Comparison of ENCODE assay signal across 22 cellular contexts in the genomic region with DNA sequence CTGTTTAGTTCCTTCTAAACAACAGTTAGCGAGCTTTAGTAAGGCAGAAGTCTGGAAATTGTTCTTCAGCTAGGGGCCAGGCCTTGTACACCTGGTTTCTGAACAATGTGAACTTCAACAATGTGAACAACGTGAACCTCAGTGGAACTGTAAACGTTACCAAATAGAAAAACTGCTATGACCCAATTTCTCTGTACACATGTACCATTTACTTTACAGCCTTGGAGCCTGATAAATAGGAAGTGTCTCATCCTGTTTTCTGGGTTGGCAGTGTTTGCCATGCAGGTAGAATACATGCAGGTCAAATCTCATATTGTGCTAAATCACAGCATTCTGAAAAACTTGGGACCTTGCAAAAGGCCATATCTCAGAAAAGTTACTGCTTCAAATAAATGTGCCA. TPM values are rescaled to one million over a fixed set of nuclear protein-coding genes. Genes with fewer than 3 reads are reported as not detected.
DNase-seq lines count a peak whose midpoint lies in the region; ATAC-seq and TF ChIP-seq lines count a peak whose summit lies in the region.
"Had no signal": no experiment of that assay in that cellular context is flagged by ENCODE, and none has a peak within 500 bp of the region (broad histone marks: within the 10 kb centered on the region; RNA-seq: fewer than 3 reads in every experiment).

No MANE protein-coding gene starts in this region.

- H3K23ac ChIP-seq in mesenchymal stem cell (ENCODE audit: low read length in 2 of 2), result no peak overlapping the region

- TF ChIP-seq POLR2A in breast epithelium (IDR thresholded peaks at IDR 0.05) (no peak), suprapubic skin (IDR thresholded peaks at IDR 0.05) (no peak)

- POLR2A ChIA-PET in PC-9 (lab: Charles Lee; ENCODE audit: unreplicated experiment), result no interaction called here

- DNase-seq in breast epithelium (ENCODE audit: low spot score in 2 of 2), result no peak
- no peak for DNase-seq in mammary epithelial cell
- DNase-seq in PC-9, result no peak
- no peak for DNase-seq in mesenchymal stem cell
- no peak for DNase-seq in suprapubic skin (ENCODE audit: low spot score in 2 of 2)
- DNase-seq in GM23248, result no peak
- no peak for DNase-seq in SJCRH30
- DNase-seq: Caco-2; CD4-positive, CD25-positive, alpha-beta regulatory T cell; DMS153; H7; IMR-90; Karpas-422; NCI-H1105; NCI-H1694; NCI-H226; NCI-H524 treated with DMSO at 0.1 percent for 48 hours; SHP77 treated with DMSO at 0.1 percent for 48 hours had no signal

- no peak for ATAC-seq in HG03097 (IDR thresholded peaks at IDR 0.05; ENCODE audit: low FRiP score, unreplicated experiment)

- H3K79me1 ChIP-seq in mesenchymal stem cell (replicated peaks; ENCODE audit: low read length, poor library complexity, severe bottlenecking), result no peaks in the 10 kb centered on the region

- H4K8ac ChIP-seq in mesenchymal stem cell (ENCODE audit: low read length), result no peak overlapping the region

- H3K9ac ChIP-seq in mammary epithelial cell (ENCODE audit: insufficient read depth, low read length) (no peak overlapping the region), mesenchymal stem cell (ENCODE audit: low read length) (peak overlapping the region; percentile 79), GM23248 (no peak overlapping the region)

- no peak overlapping the region for H3K4ac ChIP-seq in mesenchymal stem cell (ENCODE audit: low read depth in 1 of 2, low read length in 2 of 2)

- CTCF ChIA-PET in mammary epithelial cell (lab: Charles Lee; ENCODE audit: low non-redundant PET) (no interaction called here), PC-9 (lab: Charles Lee) (no interaction called here)

- BruUV-seq in mammary epithelial cell (replicated peaks; lab: Mats Ljungman, UMichigan) (no TSS peak), PC-9 (replicated peaks; lab: Mats Ljungman, UMichigan) (no TSS peak)

- no peak overlapping the region for H3K18ac ChIP-seq in mesenchymal stem cell (ENCODE audit: low read depth in 1 of 2, low read length in 2 of 2)

- no peak overlapping the region for H3K4me2 ChIP-seq in mammary epithelial cell (ENCODE audit: insufficient read depth, low read depth, low read length)
- peak overlapping the region; percentile 77; the same call in 1 of the 2 replicates for H3K4me2 ChIP-seq in PC-9
- no peak overlapping the region for H3K4me2 ChIP-seq in mesenchymal stem cell (ENCODE audit: low read length, poor library complexity, severe bottlenecking)
- H3K4me2 ChIP-seq in GM23248 (ENCODE audit: unreplicated experiment), result no peak overlapping the region

- peak overlapping the region; percentile 8 to 83 for H3K27ac ChIP-seq in breast epithelium
- no peak overlapping the region for H3K27ac ChIP-seq in mammary epithelial cell (ENCODE audit: insufficient read depth, low read depth, low read length)
- H3K27ac ChIP-seq in PC-9, result no peak overlapping the region
- H3K27ac ChIP-seq in mesenchymal stem cell (ENCODE audit: low read length, poor library complexity, severe bottlenecking), result no peak overlapping the region
- H3K27ac ChIP-seq in suprapubic skin, result no peak overlapping the region
- H3K27ac ChIP-seq in GM23248, result no peak overlapping the region
- no peak overlapping the region for H3K27ac ChIP-seq in SJCRH30
- H3K27ac ChIP-seq: 22Rv1 had no signal

- H3K4me1 ChIP-seq in breast epithelium, result no peaks in the 10 kb centered on the region
- no peaks in the 10 kb centered on the region for H3K4me1 ChIP-seq in mammary epithelial cell (ENCODE audit: insufficient read depth, low read length)
- peaks cover 16% of the 10 kb centered on the region for H3K4me1 ChIP-seq in PC-9 (replicated peaks; ENCODE audit: insufficient read depth)
- H3K4me1 ChIP-seq in mesenchymal stem cell (ENCODE audit: control insufficient read depth, insufficient read depth, low read depth, low read length), result peaks cover 6% of the 10 kb centered on the region
- peaks cover 43% of the 10 kb centered on the region for H3K4me1 ChIP-seq in suprapubic skin
- H3K4me1 ChIP-seq in GM23248 (ENCODE audit: insufficient read depth), result peaks cover 6% of the 10 kb centered on the region
- peaks cover 21% of the 10 kb centered on the region for H3K4me1 ChIP-seq in SJCRH30

- H4K20me1 ChIP-seq in mammary epithelial cell (ENCODE audit: insufficient read depth, low read length), result no peaks in the 10 kb centered on the region
- H4K20me1 ChIP-seq in PC-9 (ENCODE audit: insufficient read depth), result no peaks in the 10 kb centered on the region
- H4K20me1 ChIP-seq in GM23248 (ENCODE audit: insufficient read depth), result no peaks in the 10 kb centered on the region

- H2BK15ac ChIP-seq in mesenchymal stem cell (ENCODE audit: low read depth, poor library complexity, severe bottlenecking), result no peak overlapping the region

- H2BK120ac ChIP-seq in mesenchymal stem cell (ENCODE audit: low read depth, low read length), result no peak overlapping the region

- H3K27me3 ChIP-seq in breast epithelium (no peaks in the 10 kb centered on the region), mammary epithelial cell (ENCODE audit: insufficient read depth, low read length) (no peaks in the 10 kb centered on the region), PC-9 (ENCODE audit: insufficient read depth, low read depth) (no peaks in the 10 kb centered on the region), mesenchymal stem cell (ENCODE audit: control insufficient read depth in 1 of 2, insufficient read depth in 1 of 2, low read length in 2 of 2) (peaks cover 0 to 11% of the 10 kb centered on the region in 2 experiments), suprapubic skin (no peaks in the 10 kb centered on the region), GM23248 (replicated peaks; ENCODE audit: insufficient read depth) (peaks cover 21% of the 10 kb centered on the region), SJCRH30 (no peaks in the 10 kb centered on the region)

- H2AFZ ChIP-seq in mammary epithelial cell (ENCODE audit: low read depth, low read length), result no peak overlapping the region
- H2AFZ ChIP-seq in PC-9, result no peak overlapping the region
- H2AFZ ChIP-seq in mesenchymal stem cell (ENCODE audit: low read depth, low read length), result no peak overlapping the region
- no peak overlapping the region for H2AFZ ChIP-seq in GM23248

- dilution Hi-C loops in mammary epithelial cell (cut with HindIII; ENCODE audit: low sequenced_read_pairs), result no loop called here

- in situ Hi-C loops in mammary epithelial cell (cut with MboI; ENCODE audit: low sequenced_read_pairs in 2 of 2) (no loop called here), GM23248 (cut with MboI) (no loop called here)

- no peak for TF ChIP-seq EP300 in suprapubic skin (IDR thresholded peaks at IDR 0.05)

- no peak overlapping the region for H2AK5ac ChIP-seq in mesenchymal stem cell (ENCODE audit: low read length, severe bottlenecking)

- no peak overlapping the region for H2BK5ac ChIP-seq in mesenchymal stem cell (ENCODE audit: low read depth, low read length, poor library complexity, severe bottlenecking)

- H2BK12ac ChIP-seq in mesenchymal stem cell (ENCODE audit: low read length in 2 of 2), result no peak overlapping the region

- H3K36me3 ChIP-seq in breast epithelium (no peaks in the 10 kb centered on the region), mammary epithelial cell (ENCODE audit: insufficient read depth, low read length) (no peaks in the 10 kb centered on the region), PC-9 (ENCODE audit: low read depth) (no peaks in the 10 kb centered on the region), mesenchymal stem cell (ENCODE audit: control insufficient read depth in 1 of 2, insufficient read depth in 2 of 2, low read depth in 1 of 2, low read length in 2 of 2) (peaks cover 0 to 3% of the 10 kb centered on the region in 2 experiments), suprapubic skin (no peaks in the 10 kb centered on the region), GM23248 (ENCODE audit: low read depth) (no peaks in the 10 kb centered on the region), SJCRH30 (no peaks in the 10 kb centered on the region)

- TF ChIP-seq CTCF in breast epithelium (IDR thresholded peaks at IDR 0.05), result no peak
- no peak for TF ChIP-seq CTCF in mammary epithelial cell (conservative IDR thresholded peaks at IDR 0.05 in 1 of 2, IDR thresholded peaks at IDR 0.05 in 1 of 2; ENCODE audit: extremely low read depth in 1 of 2, insufficient read depth in 1 of 2, low read depth in 1 of 2, low read length in 2 of 2)
- TF ChIP-seq CTCF in PC-9 (conservative IDR thresholded peaks at IDR 0.05), result no peak
- no peak for TF ChIP-seq CTCF in suprapubic skin (IDR thresholded peaks at IDR 0.05)

- intact Hi-C loops in breast epithelium (cut with DNase I; ENCODE audit: low total_unique reads) (no loop called here), mammary epithelial cell (cut with micrococcal nuclease) (no loop called here), PC-9 (cut with micrococcal nuclease; ENCODE audit: unreplicated experiment) (loop anchor here (5.0 kb wide), 3 partner anchors 48 to 152 kb away; no protein-coding TSS in a partner anchor)

- no peaks in the 10 kb centered on the region for H3K9me2 ChIP-seq in PC-9 (ENCODE audit: insufficient read depth)
- H3K9me2 ChIP-seq in GM23248 (ENCODE audit: insufficient read depth), result no peaks in the 10 kb centered on the region

- H3F3A ChIP-seq in PC-9 (ENCODE audit: insufficient read depth, low read depth), result no peaks in the 10 kb centered on the region
- H3F3A ChIP-seq in GM23248 (ENCODE audit: insufficient read depth), result no peaks in the 10 kb centered on the region

- H3K79me2 ChIP-seq in mammary epithelial cell (ENCODE audit: insufficient read depth, low read length) (no peaks in the 10 kb centered on the region), PC-9 (ENCODE audit: low read depth) (no peaks in the 10 kb centered on the region), GM23248 (ENCODE audit: insufficient read depth) (no peaks in the 10 kb centered on the region)

- H3K4me3 ChIP-seq in breast epithelium (peak overlapping the region; percentile 45 to 71 (median 49)), mammary epithelial cell (replicated peaks in 1 of 3; ENCODE audit: insufficient read depth in 1 of 3, low read depth in 2 of 3, low read length in 3 of 3) (no peak overlapping the region), PC-9 (no peak overlapping the region), mesenchymal stem cell (ENCODE audit: insufficient read depth in 1 of 2, low read depth in 1 of 2, low read length in 2 of 2) (peak overlapping the region in 1 of 2 experiments; percentile 85), suprapubic skin (peak overlapping the region; percentile 54), GM23248 (no peak overlapping the region), SJCRH30 (no peak overlapping the region)

- no peak overlapping the region for H4K91ac ChIP-seq in mesenchymal stem cell (ENCODE audit: low read length)

- no peak overlapping the region for H3K14ac ChIP-seq in mesenchymal stem cell (ENCODE audit: low read length in 2 of 2)

- H3K9me3 ChIP-seq in breast epithelium, result no peaks in the 10 kb centered on the region
- H3K9me3 ChIP-seq in mammary epithelial cell (replicated peaks; ENCODE audit: insufficient read depth, low read length), result no peaks in the 10 kb centered on the region
- no peaks in the 10 kb centered on the region for H3K9me3 ChIP-seq in PC-9 (ENCODE audit: insufficient read depth, low read depth)
- H3K9me3 ChIP-seq in mesenchymal stem cell (ENCODE audit: control insufficient read depth, low read length), result no peaks in the 10 kb centered on the region
- no peaks in the 10 kb centered on the region for H3K9me3 ChIP-seq in suprapubic skin
- H3K9me3 ChIP-seq in GM23248 (ENCODE audit: low read depth), result no peaks in the 10 kb centered on the region
- H3K9me3 ChIP-seq in SJCRH30 (replicated peaks), result no peaks in the 10 kb centered on the region
- H3K9me3 ChIP-seq: Caco-2 had no signal

- WGBS in mammary epithelial cell (ENCODE audit: low coverage, missing lambda C conversion rate), result 94% methylated on average over 3 of the region's 3 CpGs
- WGBS in mesenchymal stem cell, result 86% methylated on average over 2 of the region's 3 CpGs
- WGBS in suprapubic skin, result 81% methylated on average over 3 of the region's 3 CpGs
- WGBS in GM23248 (ENCODE audit: low coverage in 1 of 2, low lambda C conversion rate in 2 of 2, missing lambda C conversion rate in 2 of 2), 2 experiments, result 77 to 80% methylated on average over 3 of the region's 3 CpGs

RNA-seq across cellular contexts. Expression of a gene that starts 1.6 kb away (rescaled TPM):
- total RNA-seq in breast epithelium (100 to 1,000 TPM in 1 of 3 donors, 10 to 100 TPM in 2; 49.3 to 165 (median 73.1) TPM), mammary epithelial cell (under 1 TPM; 0.47 to 0.67 TPM), PC-9 (2021) (10.3 and 12.1 TPM in 2 replicates), suprapubic skin (10 to 100 TPM; 19.3 to 33.0 (median 24.2) TPM)
- polyA plus RNA-seq in mammary epithelial cell (0.01 TPM), GM23248 (2016; fragmentation: Nextera tagmentation; extraction: Ambion mirVana) (not detected in 2 replicates)
- not detected for polyA minus RNA-seq in mammary epithelial cell
- polyA plus RNA-seq in mesenchymal stem cell (2013, experiment 1 of 2), result not detected
- 0.01 TPM for polyA plus RNA-seq in mesenchymal stem cell (2013, experiment 2 of 2)
- total RNA-seq in GM23248 (2014; rRNA removed; shearing (Covaris generic)), result not detected in 2 replicates
- not detected in 2 replicates for total RNA-seq in SJCRH30 (2014; rRNA removed; shearing (Covaris generic))
- total RNA-seq: B cell; Caco-2; CD4-positive, CD25-positive, alpha-beta regulatory T cell; IMR-90 had no signal
- polyA plus RNA-seq: AG04450; CD4-positive, CD25-positive, alpha-beta regulatory T cell; IMR-90 had no signal

Comparison
In these comparisons a context has a peak if more than half of its experiments do, and no peak if none do; other contexts are left out.
1. H3K27ac ChIP-seq: peak in breast epithelium (2 of 2); none in mammary epithelial cell (single experiment), PC-9 (single experiment), mesenchymal stem cell (single experiment), suprapubic skin (single experiment), GM23248 (single experiment) and SJCRH30 (single experiment).
2. H3K4me3 ChIP-seq: peak in breast epithelium (3 of 3) and suprapubic skin (single experiment); none in mammary epithelial cell (0 of 3), PC-9 (single experiment), GM23248 (single experiment) and SJCRH30 (single experiment).